Comparison of ENCODE assay signal across 1 cellular context in genomic region chr11:1907955-1908354, GRCh38.
TF ChIP-seq lines count a peak whose summit lies in the region.

No MANE protein-coding gene starts in this region.

TF ChIP-seq in GM12891, 5 proteins besides CTCF, POLR2A, EP300 and RAD21:
- TF ChIP-seq SPI1 (IDR thresholded peaks at IDR 0.05; ENCODE audit: low read depth, low read length) (no peak), POLR2AphosphoS5 (IDR thresholded peaks at IDR 0.05; ENCODE audit: low read depth, low read length) (no peak)
